8 cellular contexts compared by ENCODE assay signal in genomic region chr3:69094467-69095205, GRCh38. TPM values are rescaled to one million over a fixed set of nuclear protein-coding genes. Genes with fewer than 3 reads are reported as not detected.
A peak's percentile ranks its signal among the peaks of the same experiment; 100 is the strongest.
DNase-seq lines count a peak whose midpoint lies in the region; ATAC-seq, FAIRE-seq and TF ChIP-seq lines count a peak whose summit lies in the region.

No MANE protein-coding gene starts in this region.

- H3K4me1 Mint-ChIP-seq in astrocyte (ENCODE audit: low read depth, unreplicated experiment): peaks cover 48% of the 10 kb centered on the region

- TF ChIP-seq CTCF in AG10803 (conservative IDR thresholded peaks at IDR 0.05; ENCODE audit: low read length) (no peak), astrocyte (IDR thresholded peaks at IDR 0.05; ENCODE audit: insufficient read depth, low read depth, low read length) (no peak)

- peak overlapping the region; percentile 46 for H3K27ac ChIP-seq in astrocyte (ENCODE audit: low read depth, low read length)
- peak overlapping the region; percentile 58 to 79 for H3K27ac ChIP-seq in mucosa of rectum (ENCODE audit: low read depth in 2 of 2, low read length in 2 of 2)

- H3K9me3 Mint-ChIP-seq in astrocyte (ENCODE audit: unreplicated experiment): no peaks in the 10 kb centered on the region

- H3K36me3 Mint-ChIP-seq in astrocyte (ENCODE audit: low read depth, unreplicated experiment): peaks cover 2% of the 10 kb centered on the region

- no peak for ATAC-seq in HG03159 (IDR thresholded peaks at IDR 0.05; ENCODE audit: unreplicated experiment)
- ATAC-seq in HG03432 (IDR thresholded peaks at IDR 0.05; ENCODE audit: unreplicated experiment): no peak

- peak overlapping the region; percentile 18 for H3K9ac ChIP-seq in astrocyte (ENCODE audit: low read length)
- H3K9ac ChIP-seq in mucosa of rectum (ENCODE audit: low read depth in 1 of 2, low read length in 2 of 2): no peak overlapping the region

- H3K4me1 ChIP-seq in astrocyte (ENCODE audit: insufficient read depth, low read length): peaks cover 30% of the 10 kb centered on the region
- H3K4me1 ChIP-seq in mucosa of rectum (ENCODE audit: control insufficient read depth in 2 of 2, insufficient read depth in 2 of 2, low read length in 2 of 2): peaks cover 10 to 26% of the 10 kb centered on the region in 2 donors

- H2AFZ ChIP-seq in astrocyte (ENCODE audit: low read depth, low read length): no peak overlapping the region

- H3K27me3 ChIP-seq in astrocyte (ENCODE audit: insufficient read depth, low read length): no peaks in the 10 kb centered on the region
- no peaks in the 10 kb centered on the region for H3K27me3 ChIP-seq in mucosa of rectum (ENCODE audit: control insufficient read depth in 2 of 2, insufficient read depth in 2 of 2, low read length in 2 of 2)

- no peaks in the 10 kb centered on the region for H3K9me3 ChIP-seq in astrocyte (ENCODE audit: insufficient read depth, low read depth, low read length)
- no peaks in the 10 kb centered on the region for H3K9me3 ChIP-seq in mucosa of rectum (ENCODE audit: control insufficient read depth in 2 of 2, low read length in 2 of 2)

- H3K79me2 ChIP-seq in astrocyte (ENCODE audit: insufficient read depth, low read length): peaks cover 82% of the 10 kb centered on the region

- DNase-seq in AG10803 (ENCODE audit: low read depth) (peak; percentile 55), KG1 (lab: John Stamatoyannopoulos, UW) (peak; percentile 46), astrocyte (ENCODE audit: low read depth) (peak; percentile 81), ACHN (no peak)
- DNase-seq in stimulated activated CD4-positive, alpha-beta T cell treated with anti-CD3 and anti-CD28 coated beads, Interleukin-2, amount 100 ng/mL, for 48 hours: no peak

- H4K20me1 ChIP-seq in astrocyte (ENCODE audit: insufficient read depth, low read length): peaks cover 74% of the 10 kb centered on the region

- FAIRE-seq in astrocyte (lab: Jason Lieb, UNC): peak; percentile 72

- H3K4me3 Mint-ChIP-seq in astrocyte (ENCODE audit: unreplicated experiment): no peak overlapping the region

- no peak overlapping the region for H3K4me3 ChIP-seq in AG10803 (ENCODE audit: low read length)
- no peak overlapping the region for H3K4me3 ChIP-seq in astrocyte (ENCODE audit: insufficient read depth, low read depth, low read length)
- H3K4me3 ChIP-seq in mucosa of rectum (ENCODE audit: low read length in 2 of 2): no peak overlapping the region

- no peaks in the 10 kb centered on the region for H3K27me3 Mint-ChIP-seq in astrocyte (ENCODE audit: low read depth, unreplicated experiment)

- peak overlapping the region; percentile 58 for H3K4me2 ChIP-seq in astrocyte (ENCODE audit: low read length)

- no peak overlapping the region for H3K27ac Mint-ChIP-seq in astrocyte (ENCODE audit: unreplicated experiment)

- H3K36me3 ChIP-seq in astrocyte (ENCODE audit: insufficient read depth, low read length) (no peaks in the 10 kb centered on the region), mucosa of rectum (ENCODE audit: control insufficient read depth in 2 of 2, insufficient read depth in 2 of 2, low read length in 2 of 2) (peaks cover 8 to 9% of the 10 kb centered on the region in 2 donors)

- in situ Hi-C loops in ACHN (cut with HindIII; ENCODE audit: low pct_ligation_motif_present, low pct_unique_long_range_greater_than_20kb, low sequenced_read_pairs): no loop called here

RNA-seq across cellular contexts. Expression of gene ARL6IP5, which starts 9.9 kb away (rescaled TPM):
- total RNA-seq in astrocyte: 160 and 166 TPM in 2 replicates

RNA-seq across cellular contexts. Expression of gene UBA3, which starts 14.5 kb away (rescaled TPM):
- total RNA-seq in astrocyte: 73.4 and 79.2 TPM in 2 replicates

RNA-seq across cellular contexts. Expression of gene LMOD3, which starts 27.8 kb away (rescaled TPM):
- total RNA-seq in astrocyte: 0.07 TPM in 1 of 2 replicates, not detected in the other

RNA-seq across cellular contexts. Expression of gene TMF1, which starts 42.5 kb away (rescaled TPM):
- 46.0 and 46.8 TPM in 2 replicates for total RNA-seq in astrocyte

Comparison
In these comparisons a context has a peak if more than half of its experiments do, and no peak if none do; other contexts are left out.
1. DNase-seq: peak in AG10803 (single experiment), KG1 (single experiment) and astrocyte (single experiment); none in ACHN (single experiment) and stimulated activated CD4-positive, alpha-beta T cell treated with anti-CD3 and anti-CD28 coated beads, Interleukin-2, amount 100 ng/mL, for 48 hours (0 of 2).